Comparison of ENCODE assay signal across 10 cellular contexts in genomic region chr13:49314344-49314882, GRCh38.
DNase-seq lines count a peak whose midpoint lies in the region; FAIRE-seq and TF ChIP-seq lines count a peak whose summit lies in the region.
"Had no signal": no experiment of that assay in that cellular context is flagged by ENCODE, and none has a peak within 500 bp of the region (broad histone marks: within the 10 kb centered on the region; RNA-seq: fewer than 3 reads in every experiment).

No MANE protein-coding gene starts in this region.

- H3K9me3 ChIP-seq in AG04450 (ENCODE audit: control insufficient read depth, insufficient read depth, low read length) (peaks cover 5% of the 10 kb centered on the region; the same call in 1 of the 2 replicates), Peyer's patch (no peaks in the 10 kb centered on the region), esophagus squamous epithelium (no peaks in the 10 kb centered on the region), ovary (no peaks in the 10 kb centered on the region)

- H3K9me3 Mint-ChIP-seq in immature natural killer cell: no peaks in the 10 kb centered on the region
- H3K9me3 Mint-ChIP-seq: CD14-positive monocyte had no signal

- peak overlapping the region; percentile 98 for H3K27ac ChIP-seq in AG04450 (ENCODE audit: low read depth, low read length)
- peak overlapping the region; percentile 29 to 82 (median 66) for H3K27ac ChIP-seq in Peyer's patch
- peak overlapping the region; percentile 46 to 90 (median 80) for H3K27ac ChIP-seq in esophagus squamous epithelium
- peak overlapping the region; percentile 64 to 70 for H3K27ac ChIP-seq in ovary

- H3K4me3 ChIP-seq in AG04450 (ENCODE audit: low read depth, low read length) (no peak overlapping the region), Peyer's patch (peak overlapping the region in 1 of 4 donors; percentile 2), esophagus squamous epithelium (peak overlapping the region in 1 of 4 donors; percentile 31), ovary (no peak overlapping the region)

- 70 to 72% methylated on average over 6 of the region's 6 CpGs for WGBS in esophagus squamous epithelium, 2 donors
- 15 to 27% (median 17%) methylated on average over 6 of the region's 6 CpGs for WGBS in ovary, 3 donors

- H3K36me3 Mint-ChIP-seq in immature natural killer cell: peaks cover 0 to 23% (median 7%) of the 10 kb centered on the region in 3 donors

- intact Hi-C loops in esophagus squamous epithelium (cut with DNase I): no loop called here
- intact Hi-C loops in ovary (cut with DNase I): no loop called here

- TF ChIP-seq CTCF in AG04450 (IDR thresholded peaks at IDR 0.05; ENCODE audit: low read depth, low read length) (no peak), Peyer's patch (IDR thresholded peaks at IDR 0.05) (no peak), esophagus squamous epithelium (IDR thresholded peaks at IDR 0.05) (no peak), ovary (IDR thresholded peaks at IDR 0.05) (no peak), D721Med (IDR thresholded peaks at IDR 0.05; ENCODE audit: insufficient read depth, missing control alignments) (no peak)

- TF ChIP-seq EP300 in ovary (IDR thresholded peaks at IDR 0.05): no peak

- H3K4me3 Mint-ChIP-seq in immature natural killer cell: no peak overlapping the region
- H3K4me3 Mint-ChIP-seq: CD14-positive monocyte had no signal

- H3K27me3 Mint-ChIP-seq in immature natural killer cell (ENCODE audit: low read depth in 3 of 3): peaks cover 0 to 1% (median 0%) of the 10 kb centered on the region in 3 donors

- peaks cover 0 to 14% (median 0%) of the 10 kb centered on the region in 4 donors for H3K4me1 ChIP-seq in Peyer's patch
- H3K4me1 ChIP-seq in esophagus squamous epithelium: peaks cover 0 to 31% (median 13%) of the 10 kb centered on the region in 3 donors
- H3K4me1 ChIP-seq in ovary (ENCODE audit: insufficient read depth): peaks cover 9% of the 10 kb centered on the region

- H3K27me3 ChIP-seq in AG04450 (ENCODE audit: control insufficient read depth, insufficient read depth, low read length) (no peaks in the 10 kb centered on the region), Peyer's patch (no peaks in the 10 kb centered on the region), esophagus squamous epithelium (no peaks in the 10 kb centered on the region), ovary (no peaks in the 10 kb centered on the region)

- CTCF ChIA-PET in AG04450 (lab: Charles Lee): no interaction called here

- H3K36me3 ChIP-seq in Peyer's patch: no peaks in the 10 kb centered on the region
- peaks cover 0 to 37% (median 0%) of the 10 kb centered on the region in 3 donors for H3K36me3 ChIP-seq in esophagus squamous epithelium
- no peaks in the 10 kb centered on the region for H3K36me3 ChIP-seq in ovary

- no peak for FAIRE-seq in D721Med (lab: Jason Lieb, UNC)

- no peak overlapping the region for H3K27ac Mint-ChIP-seq in immature natural killer cell

- POLR2A ChIA-PET in AG04450 (lab: Yijun Ruan, JAX): interaction anchor here (0.6 to 1.9 kb wide), 4 partner anchors 15 to 143 kb away, joined by 3 to 8 read pairs (median 4); partner anchors contain the start of genes CAB39L and SETDB2

- no peak for TF ChIP-seq POLR2A in Peyer's patch (IDR thresholded peaks at IDR 0.05)
- no peak for TF ChIP-seq POLR2A in esophagus squamous epithelium (IDR thresholded peaks at IDR 0.05)
- TF ChIP-seq POLR2A in ovary (IDR thresholded peaks at IDR 0.05): no peak

- DNase-seq in AG04450 (ENCODE audit: low read depth, low spot score) (no peak), Peyer's patch (no peak), esophagus squamous epithelium (lab: John Stamatoyannopoulos, UW) (no peak), ovary (no peak), NCI-H187 (lab: John Stamatoyannopoulos, UW) (no peak), D721Med (ENCODE audit: insufficient read length, low spot score) (no peak), immature natural killer cell (no peak), SKM-1 (lab: John Stamatoyannopoulos, UW; ENCODE audit: unreplicated experiment) (no peak)
- DNase-seq: activated naive CD4-positive, alpha-beta T cell had no signal

- no peaks in the 10 kb centered on the region for H3K4me1 Mint-ChIP-seq in immature natural killer cell
- H3K4me1 Mint-ChIP-seq: CD14-positive monocyte had no signal
